ENCODE assay signal across 8 cellular contexts in genomic region chr3:182792901-182793662, GRCh38. TPM values are rescaled to one million over a fixed set of nuclear protein-coding genes. Genes with fewer than 3 reads are reported as not detected.
DNase-seq lines count a peak whose midpoint lies in the region; ATAC-seq and TF ChIP-seq lines count a peak whose summit lies in the region.

Gene ATP11B (plus strand): TSS chr3:182793504. CDS start chr3:182793760, 256 bp downstream.

- H3K4me1 ChIP-seq in BLaER1, result peaks cover 47% of the 10 kb centered on the region
- H3K4me1 ChIP-seq in liver (ENCODE audit: control insufficient read depth in 4 of 4, insufficient read depth in 4 of 4, low read length in 3 of 4), result peaks cover 3 to 18% (median 5%) of the 10 kb centered on the region in 4 donors

- H3K4me3 ChIP-seq in BLaER1, result peak within 1 kb of the TSS; percentile 88
- H3K4me3 ChIP-seq in liver (ENCODE audit: low read depth in 1 of 3, low read length in 3 of 3), result peak within 1 kb of the TSS; percentile 88 to 94 (median 93)

- peak within 1 kb of the TSS; percentile 92 for H3K27ac ChIP-seq in BLaER1
- peak within 1 kb of the TSS; percentile 92 to 95 for H3K27ac ChIP-seq in liver (ENCODE audit: low read depth in 1 of 2, low read length in 2 of 2)

- DNase-seq in NCI-H526 treated with DMSO at 0.1 percent for 48 hours (lab: John Stamatoyannopoulos, UW) (peak; percentile 62), dermis blood vessel endothelial cell (peak; percentile 64)
- peak; percentile 62 to 66 for DNase-seq in activated CD4-positive, alpha-beta T cell treated with anti-CD3 and anti-CD28 coated beads, Interleukin-2, amount 50 U/mL, for 24 hours (ENCODE audit: low read depth in 1 of 2, low spot score in 1 of 2)
- DNase-seq in stimulated activated CD4-positive, alpha-beta T cell treated with anti-CD3 and anti-CD28 coated beads, Interleukin-4, amount 100 ng/mL, for 1 hour, result peak; percentile 78

- peak within 1 kb of the TSS; percentile 93 for H3K9ac ChIP-seq in BLaER1
- peak within 1 kb of the TSS; percentile 86 to 90 for H3K9ac ChIP-seq in liver (ENCODE audit: low read depth in 1 of 2, low read length in 2 of 2)

- TF ChIP-seq CTCF in liver (IDR thresholded peaks at IDR 0.05; ENCODE audit: low read depth, low read length, missing input control), result no peak

- TF ChIP-seq RAD21 in liver (IDR thresholded peaks at IDR 0.05), result peak in 1 of 2 donors; percentile 18

- ATAC-seq in HG03342 (IDR thresholded peaks at IDR 0.05; ENCODE audit: unreplicated experiment), result peak; percentile 68

- peak; percentile 91 for TF ChIP-seq POLR2A in GM19099 (IDR thresholded peaks at IDR 0.05; ENCODE audit: extremely low read depth, insufficient read length, low read depth)

- H3K27me3 ChIP-seq in BLaER1 (no peaks in the 10 kb centered on the region), liver (ENCODE audit: control insufficient read depth in 4 of 4, insufficient read depth in 4 of 4, low read length in 3 of 4) (no peaks in the 10 kb centered on the region)

- no peaks in the 10 kb centered on the region for H3K9me3 ChIP-seq in BLaER1
- no peaks in the 10 kb centered on the region for H3K9me3 ChIP-seq in liver (ENCODE audit: control insufficient read depth in 4 of 4, low read length in 3 of 4)

- WGBS in liver, result under 1% methylated on average over 74 of the region's 74 CpGs

- H3K4me2 ChIP-seq in BLaER1, result peak within 1 kb of the TSS; percentile 88

- H3K36me3 ChIP-seq in BLaER1 (no peaks in the 10 kb centered on the region), liver (ENCODE audit: control insufficient read depth in 4 of 4, insufficient read depth in 3 of 4, low read depth in 1 of 4, low read length in 3 of 4) (no peaks in the 10 kb centered on the region)

- peaks cover 40% of the 10 kb centered on the region for H4K20me1 ChIP-seq in BLaER1

TF ChIP-seq in liver, 16 proteins besides CTCF, POLR2A, EP300 and RAD21:
- peak; percentile 40 to 76 for TF ChIP-seq GABPA (IDR thresholded peaks at IDR 0.05 in 1 of 2, conservative IDR thresholded peaks at IDR 0.05 in 1 of 2)
- no peak for TF ChIP-seq TAF1 (conservative IDR thresholded peaks at IDR 0.05)
- no peak for TF ChIP-seq EGR1 (IDR thresholded peaks at IDR 0.05; ENCODE audit: low read depth in 2 of 2)
- no peak for TF ChIP-seq HNF4G (IDR thresholded peaks at IDR 0.05)
- no peak for TF ChIP-seq ATF3 (IDR thresholded peaks at IDR 0.05)
- no peak for TF ChIP-seq RXRA (IDR thresholded peaks at IDR 0.05)
- TF ChIP-seq YY1 (IDR thresholded peaks at IDR 0.05), result peak; percentile 70
TF ChIP-seq in liver: peak in this region for 2.

RNA-seq across cellular contexts. Expression of gene ATP11B, which starts in this region (rescaled TPM):
- total RNA-seq in dermis blood vessel endothelial cell (111 and 160 TPM in 2 replicates), liver (10 to 100 TPM; 30.5 to 49.6 TPM)
- polyA plus RNA-seq in liver, result 1 to 10 TPM; 5.9 to 7.6 TPM

Comparison
In these comparisons a context has a peak if more than half of its experiments do, and no peak if none do; other contexts are left out.
1. Peak in every context shown above with its lines: DNase-seq, ATAC-seq, H3K4me3 ChIP-seq and H3K27ac ChIP-seq.